In the genomic region with DNA sequence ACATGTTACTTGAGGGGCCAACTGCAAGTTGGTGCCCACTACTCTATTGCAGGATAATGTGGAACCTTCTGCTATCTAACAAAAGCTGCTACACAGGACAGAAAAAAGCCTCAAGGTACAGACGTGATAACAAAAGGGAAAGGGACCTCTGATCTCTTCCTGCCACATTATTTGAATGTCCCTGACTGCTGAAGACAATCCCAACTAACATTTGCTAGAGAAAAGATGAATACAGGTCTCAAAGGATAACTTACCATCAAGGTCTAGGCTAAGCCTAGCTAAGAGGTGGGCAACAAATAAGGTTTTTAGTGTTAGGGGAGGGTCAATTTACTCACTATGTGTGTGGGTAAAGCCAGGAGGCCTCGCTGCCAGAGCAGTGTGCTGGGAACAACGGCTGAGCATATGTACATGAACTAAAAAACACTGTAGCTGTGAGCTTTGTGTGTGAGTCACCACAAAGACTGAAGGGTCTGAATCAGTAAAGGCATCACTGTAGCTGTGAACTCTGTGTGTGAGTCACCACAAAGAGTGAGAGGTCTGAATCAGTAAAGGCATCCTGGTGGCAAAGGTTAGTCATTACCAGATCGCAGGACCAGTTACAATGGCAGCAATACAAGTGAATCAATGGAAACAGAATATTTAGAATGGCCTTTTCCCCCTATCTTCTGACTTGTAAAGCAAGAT, we compare ENCODE assay signal across 9 cellular contexts.
DNase-seq lines count a peak whose midpoint lies in the region; ATAC-seq, FAIRE-seq and TF ChIP-seq lines count a peak whose summit lies in the region.
"Had no signal": no experiment of that assay in that cellular context is flagged by ENCODE, and none has a peak within 500 bp of the region (broad histone marks: within the 10 kb centered on the region; RNA-seq: fewer than 3 reads in every experiment).

No MANE protein-coding gene starts in this region.

- intact Hi-C loops in sciatic nerve (cut with DNase I): no loop called here

- no peaks in the 10 kb centered on the region for H3F3A ChIP-seq in neural progenitor cell (ENCODE audit: low read depth)

- in situ Hi-C loops in astrocyte of the cerebellum (cut with HindIII; ENCODE audit: low sequenced_read_pairs): no loop called here

- no peaks in the 10 kb centered on the region for H4K20me1 ChIP-seq in neural progenitor cell (ENCODE audit: low read depth)

- DNase-seq in EL: peak; percentile 89
- DNase-seq in RCC 7860 (ENCODE audit: low spot score): peak; percentile 95
- DNase-seq in astrocyte of the cerebellum (ENCODE audit: low read depth): peak; percentile 45
- peak; percentile 35 for DNase-seq in neural progenitor cell (ENCODE audit: low spot score)
- DNase-seq in sciatic nerve (ENCODE audit: low spot score): no peak

- TF ChIP-seq CTCF in astrocyte of the cerebellum (IDR thresholded peaks at IDR 0.05; ENCODE audit: low read depth, low read length, missing control alignments) (peak; percentile 26), neural progenitor cell (IDR thresholded peaks at IDR 0.05) (peak; percentile 33)

- H2AFZ ChIP-seq in neural progenitor cell (replicated peaks): no peak overlapping the region

- peak; percentile 99 for ATAC-seq in HG02759 (IDR thresholded peaks at IDR 0.05; ENCODE audit: unreplicated experiment)
- ATAC-seq in HG03135 (IDR thresholded peaks at IDR 0.05; ENCODE audit: unreplicated experiment): no peak
- ATAC-seq in GM18519 (IDR thresholded peaks at IDR 0.05; ENCODE audit: low FRiP score, unreplicated experiment): no peak
- ATAC-seq in sciatic nerve: no peak

- peak; percentile 97 for FAIRE-seq in RCC 7860 (lab: Jason Lieb, UNC)

- H3K4me2 ChIP-seq in neural progenitor cell: no peak overlapping the region

- H3K4me3 ChIP-seq in astrocyte of the cerebellum (ENCODE audit: low read depth, low read length) (no peak overlapping the region), neural progenitor cell (no peak overlapping the region)

- peaks cover 2% of the 10 kb centered on the region for H3K27me3 Mint-ChIP-seq in neural progenitor cell (ENCODE audit: insufficient read depth, low read depth)
- H3K27me3 Mint-ChIP-seq: IgD-negative memory B cell had no signal

- H3K36me3 Mint-ChIP-seq in neural progenitor cell: no peaks in the 10 kb centered on the region
- H3K36me3 Mint-ChIP-seq: IgD-negative memory B cell had no signal

- peaks cover 23% of the 10 kb centered on the region for H3K4me1 Mint-ChIP-seq in neural progenitor cell

- H3K4me1 ChIP-seq in neural progenitor cell: no peaks in the 10 kb centered on the region

- H3K79me2 ChIP-seq in neural progenitor cell (ENCODE audit: low read depth): no peaks in the 10 kb centered on the region

- H3K27ac ChIP-seq in neural progenitor cell: no peak overlapping the region

- H3K36me3 ChIP-seq in neural progenitor cell: no peaks in the 10 kb centered on the region

- no peak overlapping the region for H3K9ac ChIP-seq in neural progenitor cell

- no peak overlapping the region for H3K4me3 Mint-ChIP-seq in neural progenitor cell

- no peaks in the 10 kb centered on the region for H3K9me3 ChIP-seq in neural progenitor cell (ENCODE audit: low read depth)

- no peaks in the 10 kb centered on the region for H3K9me3 Mint-ChIP-seq in neural progenitor cell
- H3K9me3 Mint-ChIP-seq: IgD-negative memory B cell had no signal

- peaks cover 55% of the 10 kb centered on the region for H3K27me3 ChIP-seq in neural progenitor cell

- H3K27ac Mint-ChIP-seq in neural progenitor cell: peak overlapping the region; percentile 90
